32 cellular contexts compared by ENCODE assay signal in genomic region chr21:39602076-39602689, GRCh38. TPM values are rescaled to one million over a fixed set of nuclear protein-coding genes. Genes with fewer than 3 reads are reported as not detected.
DNase-seq lines count a peak whose midpoint lies in the region; ATAC-seq, FAIRE-seq and TF ChIP-seq lines count a peak whose summit lies in the region.
"Had no signal": no experiment of that assay in that cellular context is flagged by ENCODE, and none has a peak within 500 bp of the region (broad histone marks: within the 10 kb centered on the region; RNA-seq: fewer than 3 reads in every experiment).

No MANE protein-coding gene starts in this region.

- ATAC-seq in Right ventricle myocardium inferior (peak; percentile 16), Right ventricle myocardium superior (ENCODE audit: poor library complexity) (no peak), K562 (peak; percentile 42), mucosa of descending colon (peak; percentile 45)
- ATAC-seq: Panc1 had no signal

- TF ChIP-seq POLR2A in K562 (conservative IDR thresholded peaks at IDR 0.05) (no peak), sigmoid colon (IDR thresholded peaks at IDR 0.05) (no peak)

- no peak for TF ChIP-seq RAD21 in K562 (CRISPR knock-in tag; conservative IDR thresholded peaks at IDR 0.05 in 1 of 2, IDR thresholded peaks at IDR 0.05 in 1 of 2)

- H3K27me3 ChIP-seq in K562 (ENCODE audit: control insufficient read depth in 2 of 2, insufficient read depth in 2 of 2, low read length in 2 of 2) (peaks cover 33 to 42% of the 10 kb centered on the region in 2 experiments), sigmoid colon (no peaks in the 10 kb centered on the region)
- H3K27me3 ChIP-seq: BE2C had no signal

- H3K36me3 ChIP-seq in K562 (ENCODE audit: control insufficient read depth, insufficient read depth, low read length) (no peaks in the 10 kb centered on the region), mucosa of descending colon (ENCODE audit: low read depth) (no peaks in the 10 kb centered on the region), sigmoid colon (no peaks in the 10 kb centered on the region)
- H3K36me3 ChIP-seq: BE2C, HAP-1 had no signal

- BruUV-seq in K562 (replicated peaks; lab: Mats Ljungman, UMichigan), result no TSS peak

- H3K27ac ChIP-seq in K562 (ENCODE audit: extremely low read depth, low read depth, low read length), result no peak overlapping the region
- no peak overlapping the region for H3K27ac ChIP-seq in caudate nucleus (ENCODE audit: low read depth, low read length)
- H3K27ac ChIP-seq in sigmoid colon, result no peak overlapping the region
- H3K27ac ChIP-seq: GM23248, RWPE1, SK-N-MC had no signal

- no peak overlapping the region for H2AFZ ChIP-seq in K562 (ENCODE audit: low read depth, low read length)
- H2AFZ ChIP-seq: GM23248 had no signal

- no peak for TF ChIP-seq CTCF in K562 (IDR thresholded peaks at IDR 0.05 in 2 of 3, conservative IDR thresholded peaks at IDR 0.05 in 1 of 3; ENCODE audit: insufficient read depth in 2 of 3, low read depth in 1 of 3, low read length in 3 of 3)
- no peak for TF ChIP-seq CTCF in mucosa of descending colon (IDR thresholded peaks at IDR 0.05)
- TF ChIP-seq CTCF in sigmoid colon (IDR thresholded peaks at IDR 0.05), result no peak

- no peaks in the 10 kb centered on the region for H3K79me2 ChIP-seq in K562 (ENCODE audit: control insufficient read depth, insufficient read depth, low read length)

- no peak for DNase-seq in Right ventricle myocardium inferior (ENCODE audit: missing footprints)
- DNase-seq in Right ventricle myocardium superior, result no peak
- DNase-seq in K562 (ENCODE audit: extremely low read depth in 1 of 4, low spot score in 3 of 4), result no peak
- no peak for DNase-seq in mucosa of descending colon
- no peak for DNase-seq in caudate nucleus (lab: John Stamatoyannopoulos, UW)
- DNase-seq in DMS79 (lab: John Stamatoyannopoulos, UW), result no peak
- no peak for DNase-seq in sigmoid colon
- DNase-seq: 8988T; ACHN; BE2C; CD8-positive, alpha-beta memory T cell; DMS153; GM23248; HFFc6; NCI-H1092; NCI-H1417 treated with DMSO at 0.1 percent for 48 hours; NCI-H187; NCI-H2081 treated with DMSO at 0.1 percent for 48 hours; NCI-H2171; NCI-H226; NCI-H510A; NCI-H69; SIG-M5 had no signal

- no peak for FAIRE-seq in K562 (lab: Jason Lieb, UNC)
- FAIRE-seq: GM18507 had no signal

- H3K9me3 ChIP-seq in K562 (replicated peaks; ENCODE audit: control insufficient read depth, insufficient read depth, low read depth, low read length), result no peaks in the 10 kb centered on the region
- no peaks in the 10 kb centered on the region for H3K9me3 ChIP-seq in mucosa of descending colon
- H3K9me3 ChIP-seq in sigmoid colon, result no peaks in the 10 kb centered on the region
- H3K9me3 ChIP-seq: BE2C, HAP-1 had no signal

- 2% methylated on average over 14 of the region's 14 CpGs for WGBS in K562 (ENCODE audit: insufficient coverage, low coverage, missing lambda C conversion rate)
- WGBS in sigmoid colon, 2 donors, result 83 to 88% methylated on average over 14 of the region's 14 CpGs

- TF ChIP-seq EP300 in K562 (IDR thresholded peaks at IDR 0.05; ENCODE audit: low read length) (no peak), sigmoid colon (IDR thresholded peaks at IDR 0.05) (no peak)

- CTCF ChIA-PET in K562 (lab: Yijun Ruan, JAX; ENCODE audit: low intra/inter-chr PET ratio), result no interaction called here

- intact Hi-C loops in Right ventricle myocardium inferior (cut with DNase I) (no loop called here), Right ventricle myocardium superior (cut with DNase I) (no loop called here), K562 (cut with micrococcal nuclease) (no loop called here), mucosa of descending colon (cut with DNase I, micrococcal nuclease) (no loop called here), sigmoid colon (cut with DNase I) (no loop called here)

- no peak overlapping the region for H3K9ac ChIP-seq in K562 (ENCODE audit: insufficient read depth in 1 of 2, low read depth in 2 of 2, low read length in 2 of 2)
- H3K9ac ChIP-seq: GM23248 had no signal

- 0 out of 2 replicates have a peak, but pooled peaks cover 5% of the 10 kb centered on the region for H4K20me1 ChIP-seq in K562 (replicated peaks; ENCODE audit: control insufficient read depth, insufficient read depth, low read length)

- POLR2A ChIA-PET in K562 (lab: Yijun Ruan, JAX), result interaction anchor here (0.6 to 1.0 kb wide), 2 partner anchors 58 to 87 kb away, joined by 3 to 4 read pairs; no protein-coding TSS in a partner anchor

- no peak overlapping the region for H3K4me2 ChIP-seq in K562 (ENCODE audit: insufficient read depth, low read length)

- no peaks in the 10 kb centered on the region for H3K9me1 ChIP-seq in K562 (ENCODE audit: control insufficient read depth, insufficient read depth, low read length)

- no peak overlapping the region for H3K4me3 ChIP-seq in K562
- no peak overlapping the region for H3K4me3 ChIP-seq in mucosa of descending colon
- no peak overlapping the region for H3K4me3 ChIP-seq in sigmoid colon
- H3K4me3 ChIP-seq: GM23248, HAP-1, SK-N-MC had no signal

- no peaks in the 10 kb centered on the region for H3K4me1 ChIP-seq in K562 (replicated peaks in 1 of 2; ENCODE audit: control insufficient read depth in 2 of 2, insufficient read depth in 2 of 2, low read length in 2 of 2)
- H3K4me1 ChIP-seq in mucosa of descending colon (ENCODE audit: low read depth), result no peaks in the 10 kb centered on the region
- peaks cover 0 to 8% (median 0%) of the 10 kb centered on the region in 4 donors for H3K4me1 ChIP-seq in sigmoid colon
- H3K4me1 ChIP-seq: BE2C, HAP-1 had no signal

- in situ Hi-C loops in K562 (cut with MboI), result no loop called here

TF ChIP-seq in K562, 482 proteins besides CTCF, POLR2A, EP300 and RAD21:
- TF ChIP-seq DPF2 (IDR thresholded peaks at IDR 0.05), result no peak
- TF ChIP-seq ZNF354B (CRISPR knock-in tag; IDR thresholded peaks at IDR 0.05), result no peak
- TF ChIP-seq MTA3 (IDR thresholded peaks at IDR 0.05; ENCODE audit: borderline replicate concordance), result no peak

RNA-seq across cellular contexts. Expression of gene B3GALT5, which starts 10.6 kb away (rescaled TPM):
- 0.16 TPM for total RNA-seq in Right ventricle myocardium inferior
- total RNA-seq in Right ventricle myocardium superior, result 0.03 TPM
- total RNA-seq in K562 (2011; cell fraction: chromatin; rRNA removed; ENCODE audit: low replicate concordance), result not detected in 2 replicates
- total RNA-seq in K562 (2011; cell fraction: nucleolus; rRNA removed), result not detected in 2 replicates
- not detected in 2 replicates for total RNA-seq in K562 (2011; cell fraction: nucleoplasm; rRNA removed)
- not detected in 2 replicates for total RNA-seq in K562 (2014; rRNA removed)
- total RNA-seq in K562 (2014; rRNA removed; fragmentation: Illumina TruSeq; extraction: Trizol), result not detected in 2 replicates
- total RNA-seq in K562 (2015; rRNA removed; fragmentation: Illumina TruSeq; extraction: Trizol), result not detected in 2 replicates
- 0.02 and 0.09 TPM in 2 replicates for total RNA-seq in K562 (2021)
- not detected in 2 replicates for polyA plus RNA-seq in K562 (2011; rRNA removed)
- not detected in 2 replicates for polyA plus RNA-seq in K562 (2011; cell fraction: cytosol; rRNA removed)
- not detected in 2 replicates for polyA plus RNA-seq in K562 (2011; cell fraction: nucleus; rRNA removed)
- polyA plus RNA-seq in K562 (2012), result 0.04 TPM in 1 of 2 replicates, not detected in the other
- not detected in 2 replicates for polyA plus RNA-seq in K562 (2014; fragmentation: Illumina TruSeq; extraction: Trizol)
- polyA plus RNA-seq in K562 (2014; fragmentation: Nextera tagmentation; extraction: Ambion mirVana), result not detected
- polyA plus RNA-seq in K562 (2014; rRNA removed), result not detected in 2 replicates
- not detected in 2 replicates for polyA minus RNA-seq in K562 (2011; rRNA and poly(A)+ RNA removed)
- not detected in 2 replicates for polyA minus RNA-seq in K562 (2011; cell fraction: cytosol; rRNA and poly(A)+ RNA removed)
- polyA minus RNA-seq in K562 (2011; cell fraction: nucleus; rRNA and poly(A)+ RNA removed), result not detected in 2 replicates
- total RNA-seq in mucosa of descending colon, result 100 to 1,000 TPM in 2 of 3 donors, 10 to 100 TPM in 1; 36.4 to 149 (median 130) TPM
- 1 to 10 TPM in 2 of 4 donors, under 1 TPM in 2; 0.36 to 1.4 (median 0.94) TPM for total RNA-seq in sigmoid colon
- polyA plus RNA-seq in sigmoid colon, result 10 to 100 TPM in 1 of 3 donors, 1 to 10 TPM in 2; 4.6 to 33.7 (median 9.6) TPM
- total RNA-seq: CD8-positive, alpha-beta memory T cell; G401; GM23248; OCI-LY7 had no signal
- polyA plus RNA-seq: CD14-positive monocyte; CD8-positive, alpha-beta memory T cell; GM23248; IgD-negative memory B cell had no signal

Comparison
In these comparisons a context has a peak if more than half of its experiments do, and no peak if none do; other contexts are left out.
1. RNA of gene B3GALT5, which starts 10.6 kb away (total RNA-seq): 36.4 to 149 TPM in mucosa of descending colon; 0.36 to 1.4 TPM in sigmoid colon, 0.16 TPM in Right ventricle myocardium inferior (single experiment), 0.03 TPM in Right ventricle myocardium superior (single experiment) and 0.02 to 0.09 TPM in K562; every median in the first group is over 10 times any median in the second.